In genomic region chr16:81665588-81665987, GRCh38 we compare ENCODE assay signal across 20 cellular contexts.
DNase-seq lines count a peak whose midpoint lies in the region; ATAC-seq and TF ChIP-seq lines count a peak whose summit lies in the region.
"Had no signal": no experiment of that assay in that cellular context is flagged by ENCODE, and none has a peak within 500 bp of the region (broad histone marks: within the 10 kb centered on the region; RNA-seq: fewer than 3 reads in every experiment).

No MANE protein-coding gene starts in this region.

- no peaks in the 10 kb centered on the region for H4K20me1 ChIP-seq in GM23248 (ENCODE audit: insufficient read depth)

- H3K79me2 ChIP-seq in GM23248 (ENCODE audit: insufficient read depth) = no peaks in the 10 kb centered on the region

- peaks cover 52% of the 10 kb centered on the region for H3K36me3 Mint-ChIP-seq in effector memory CD8-positive, alpha-beta T cell (ENCODE audit: insufficient read depth)
- peaks cover 33% of the 10 kb centered on the region for H3K36me3 Mint-ChIP-seq in type B pancreatic cell
- peaks cover 20% of the 10 kb centered on the region for H3K36me3 Mint-ChIP-seq in activated CD4-positive, alpha-beta memory T cell treated with anti-CD3 and anti-CD28 coated beads, Interleukin-2, amount 10 ng/mL, durations not matched to agents 7 days and 5 days (ENCODE audit: low read depth)

- H2AFZ ChIP-seq in GM23248 = no peak overlapping the region

- in situ Hi-C loops in GM23248 (cut with MboI) = no loop called here

- peaks cover 11% of the 10 kb centered on the region for H3K4me1 Mint-ChIP-seq in stimulated activated naive CD8-positive, alpha-beta T cell treated with anti-CD3 and anti-CD28 coated beads, Interleukin-15, amount 100 ng/mL, for 72 hours
- H3K4me1 Mint-ChIP-seq in effector memory CD8-positive, alpha-beta T cell (ENCODE audit: low read depth in 2 of 2) = peaks cover 0 to 12% of the 10 kb centered on the region in 2 donors
- peaks cover 28% of the 10 kb centered on the region for H3K4me1 Mint-ChIP-seq in type B pancreatic cell (ENCODE audit: unreplicated experiment)
- peaks cover 5% of the 10 kb centered on the region for H3K4me1 Mint-ChIP-seq in activated CD4-positive, alpha-beta memory T cell treated with anti-CD3 and anti-CD28 coated beads, Interleukin-2, amount 10 ng/mL, durations not matched to agents 7 days and 5 days

- 80 to 87% methylated on average over 4 of the region's 4 CpGs for WGBS in GM23248 (ENCODE audit: low coverage in 1 of 2, low lambda C conversion rate in 2 of 2, missing lambda C conversion rate in 2 of 2), 2 experiments

- H3K4me1 ChIP-seq in HEK293 (ENCODE audit: control insufficient read depth, insufficient read depth, low read length) (no peaks in the 10 kb centered on the region), GM23248 (ENCODE audit: insufficient read depth) (no peaks in the 10 kb centered on the region)
- H3K4me1 ChIP-seq: A549 had no signal

- no peak for ATAC-seq in stimulated activated naive CD8-positive, alpha-beta T cell treated with anti-CD3 and anti-CD28 coated beads, Interleukin-15, amount 100 ng/mL, for 72 hours
- ATAC-seq in stimulated activated naive CD8-positive, alpha-beta T cell treated with anti-CD3 and anti-CD28 coated beads, Interleukin-15, Interleukin-2, amounts not matched to agents 100 U/mL and 50 U/mL, for 24 hours = no peak
- no peak for ATAC-seq in effector memory CD8-positive, alpha-beta T cell (replicated peaks)
- ATAC-seq in GM18858 (IDR thresholded peaks at IDR 0.05; ENCODE audit: unreplicated experiment) = no peak
- ATAC-seq: A549 had no signal

- no peak for DNase-seq in stimulated activated naive CD8-positive, alpha-beta T cell treated with anti-CD3 and anti-CD28 coated beads, Interleukin-15, amount 100 ng/mL, for 72 hours
- no peak for DNase-seq in stimulated activated naive CD8-positive, alpha-beta T cell treated with anti-CD3 and anti-CD28 coated beads, Interleukin-15, Interleukin-2, amounts not matched to agents 100 U/mL and 50 U/mL, for 24 hours
- no peak for DNase-seq in effector memory CD8-positive, alpha-beta T cell
- DNase-seq in type B pancreatic cell (ENCODE audit: extremely low spot score, unreplicated experiment) = no peak
- DNase-seq in GM23248 = no peak
- no peak for DNase-seq in activated CD4-positive, alpha-beta memory T cell treated with anti-CD3 and anti-CD28 coated beads, Interleukin-2, amount 10 ng/mL, durations not matched to agents 7 days and 5 days
- DNase-seq: EL, GF-D8, HCEC 1CT, NCI-H146, NCI-H2029, NCI-H2227 treated with DMSO at 0.1 percent for 48 hours, NCI-H510A treated with DMSO at 0.1 percent for 48 hours, NCI-H748 treated with DMSO at 0.1 percent for 48 hours, SHP77 treated with DMSO at 0.1 percent for 48 hours, SK-N-SH had no signal

- no peak overlapping the region for H3K4me3 Mint-ChIP-seq in stimulated activated naive CD8-positive, alpha-beta T cell treated with anti-CD3 and anti-CD28 coated beads, Interleukin-15, amount 100 ng/mL, for 72 hours
- no peak overlapping the region for H3K4me3 Mint-ChIP-seq in effector memory CD8-positive, alpha-beta T cell
- no peak overlapping the region for H3K4me3 Mint-ChIP-seq in type B pancreatic cell
- H3K4me3 Mint-ChIP-seq in activated CD4-positive, alpha-beta memory T cell treated with anti-CD3 and anti-CD28 coated beads, Interleukin-2, amount 10 ng/mL, durations not matched to agents 7 days and 5 days = no peak overlapping the region

- CTCF ChIA-PET in HEK293 (lab: Yijun Ruan, JAX) = no interaction called here
- CTCF ChIA-PET in activated CD4-positive, alpha-beta memory T cell treated with anti-CD3 and anti-CD28 coated beads, Interleukin-2, amount 10 ng/mL, durations not matched to agents 7 days and 5 days (lab: Charles Lee) = no interaction called here

- TF ChIP-seq CTCF in HEK293 (tag by site-specific recombination; IDR thresholded peaks at IDR 0.05) = no peak
- TF ChIP-seq CTCF in type B pancreatic cell (conservative IDR thresholded peaks at IDR 0.05) = no peak

- peaks cover 0 to 6% of the 10 kb centered on the region in 2 donors for H3K9me3 Mint-ChIP-seq in stimulated activated naive CD8-positive, alpha-beta T cell treated with anti-CD3 and anti-CD28 coated beads, Interleukin-15, amount 100 ng/mL, for 72 hours
- peaks cover 2 to 5% of the 10 kb centered on the region in 2 donors for H3K9me3 Mint-ChIP-seq in effector memory CD8-positive, alpha-beta T cell
- no peaks in the 10 kb centered on the region for H3K9me3 Mint-ChIP-seq in type B pancreatic cell
- H3K9me3 Mint-ChIP-seq in activated CD4-positive, alpha-beta memory T cell treated with anti-CD3 and anti-CD28 coated beads, Interleukin-2, amount 10 ng/mL, durations not matched to agents 7 days and 5 days = no peaks in the 10 kb centered on the region

- H3K27ac ChIP-seq in HEK293 (ENCODE audit: extremely low read depth, low read depth, low read length) (no peak overlapping the region), GM23248 (no peak overlapping the region)
- H3K27ac ChIP-seq: RWPE1 had no signal

- no peaks in the 10 kb centered on the region for H3K9me3 ChIP-seq in HEK293 (ENCODE audit: control insufficient read depth, insufficient read depth, low read depth, low read length)
- H3K9me3 ChIP-seq in GM23248 (ENCODE audit: low read depth) = no peaks in the 10 kb centered on the region
- H3K9me3 ChIP-seq: A549, SK-N-SH had no signal

- H3K27me3 ChIP-seq in GM23248 (replicated peaks; ENCODE audit: insufficient read depth) = no peaks in the 10 kb centered on the region

- peak overlapping the region; percentile 52 to 86 for H3K27ac Mint-ChIP-seq in stimulated activated naive CD8-positive, alpha-beta T cell treated with anti-CD3 and anti-CD28 coated beads, Interleukin-15, amount 100 ng/mL, for 72 hours
- peak overlapping the region; percentile 74 to 89 for H3K27ac Mint-ChIP-seq in effector memory CD8-positive, alpha-beta T cell
- peak overlapping the region; percentile 37 for H3K27ac Mint-ChIP-seq in type B pancreatic cell
- H3K27ac Mint-ChIP-seq in activated CD4-positive, alpha-beta memory T cell treated with anti-CD3 and anti-CD28 coated beads, Interleukin-2, amount 10 ng/mL, durations not matched to agents 7 days and 5 days = no peak overlapping the region

- H3F3A ChIP-seq in GM23248 (ENCODE audit: insufficient read depth) = no peaks in the 10 kb centered on the region

- H3K9ac ChIP-seq in GM23248 = no peak overlapping the region
- H3K9ac ChIP-seq: SK-N-SH had no signal

- H3K36me3 ChIP-seq in HEK293 (ENCODE audit: control insufficient read depth in 2 of 2, insufficient read depth in 1 of 2, low read length in 2 of 2) = peaks cover 0 to 41% of the 10 kb centered on the region in 2 experiments; a peak in 1 of 3 replicates
- H3K36me3 ChIP-seq in GM23248 (ENCODE audit: low read depth) = 0 out of 2 replicates have a peak, but pooled peaks cover 3% of the 10 kb centered on the region

- POLR2A ChIA-PET in HEK293 (lab: Yijun Ruan, JAX) = no interaction called here
- POLR2A ChIA-PET in activated CD4-positive, alpha-beta memory T cell treated with anti-CD3 and anti-CD28 coated beads, Interleukin-2, amount 10 ng/mL, durations not matched to agents 7 days and 5 days (lab: Charles Lee) = no interaction called here

- H3K9me2 ChIP-seq in GM23248 (ENCODE audit: insufficient read depth) = no peaks in the 10 kb centered on the region
- H3K9me2 ChIP-seq: SK-N-SH had no signal

- no peak overlapping the region for H3K4me2 ChIP-seq in GM23248 (ENCODE audit: unreplicated experiment)
- H3K4me2 ChIP-seq: A549, SK-N-SH had no signal

- H3K4me3 ChIP-seq in HEK293 (ENCODE audit: low read depth, low read length) (no peak overlapping the region), GM23248 (no peak overlapping the region)
- H3K4me3 ChIP-seq: A549 had no signal

- no peaks in the 10 kb centered on the region for H3K27me3 Mint-ChIP-seq in stimulated activated naive CD8-positive, alpha-beta T cell treated with anti-CD3 and anti-CD28 coated beads, Interleukin-15, amount 100 ng/mL, for 72 hours
- no peaks in the 10 kb centered on the region for H3K27me3 Mint-ChIP-seq in effector memory CD8-positive, alpha-beta T cell
- no peaks in the 10 kb centered on the region for H3K27me3 Mint-ChIP-seq in type B pancreatic cell
- no peaks in the 10 kb centered on the region for H3K27me3 Mint-ChIP-seq in activated CD4-positive, alpha-beta memory T cell treated with anti-CD3 and anti-CD28 coated beads, Interleukin-2, amount 10 ng/mL, durations not matched to agents 7 days and 5 days

TF ChIP-seq in HEK293, 187 proteins besides CTCF, POLR2A, EP300 and RAD21:
- no peak for TF ChIP-seq ZSCAN30 (tag by site-specific recombination; IDR thresholded peaks at IDR 0.05)
- peak; percentile 91; the same call in 1 of the 2 replicates for TF ChIP-seq ZNF23 (tag by site-specific recombination; IDR thresholded peaks at IDR 0.05; ENCODE audit: borderline replicate concordance)
- TF ChIP-seq SETDB1 (IDR thresholded peaks at IDR 0.05; ENCODE audit: insufficient read length, low read length) = peak; percentile 14
- TF ChIP-seq ZBTB17 (tag by site-specific recombination; IDR thresholded peaks at IDR 0.05) = peak; percentile 51
- TF ChIP-seq KLF1 (tag by site-specific recombination; IDR thresholded peaks at IDR 0.05) = no peak
